1 cellular context compared by ENCODE assay signal in genomic region chr19:36140289-36141038, GRCh38.
A peak's percentile ranks its signal among the peaks of the same experiment; 100 is the strongest.
TF ChIP-seq lines count a peak whose summit lies in the region.

No MANE protein-coding gene starts in this region.

TF ChIP-seq in HEK293, 187 proteins besides CTCF, POLR2A, EP300 and RAD21 (continued from another document and continues in another):
- no peak for TF ChIP-seq ZNF280D (tag by site-specific recombination; IDR thresholded peaks at IDR 0.05)
- TF ChIP-seq ZBTB10 (tag by site-specific recombination; IDR thresholded peaks at IDR 0.05): peak; percentile 83
- no peak for TF ChIP-seq ZNF747 (tag by site-specific recombination; IDR thresholded peaks at IDR 0.05)
- no peak for TF ChIP-seq GLI2 (tag by site-specific recombination; IDR thresholded peaks at IDR 0.05; ENCODE audit: borderline replicate concordance, low read depth)
- peak; percentile 21; the same call in 1 of the 2 replicates for TF ChIP-seq REST (tag by site-specific recombination; IDR thresholded peaks at IDR 0.05)
- TF ChIP-seq ZNF16 (tag by site-specific recombination; IDR thresholded peaks at IDR 0.05; ENCODE audit: low read depth): 0 out of 2 replicates have a peak, but pooled peaks have one; percentile 11
- TF ChIP-seq ZNF76 (tag by site-specific recombination; IDR thresholded peaks at IDR 0.05; ENCODE audit: borderline replicate concordance, low read depth): peak; percentile 13; the same call in 1 of the 2 replicates
- TF ChIP-seq ZSCAN16 (tag by site-specific recombination; IDR thresholded peaks at IDR 0.05): 0 out of 2 replicates have a peak, but pooled peaks have one; percentile 12
- no peak for TF ChIP-seq ZNF148 (tag by site-specific recombination; IDR thresholded peaks at IDR 0.05; ENCODE audit: borderline replicate concordance)
- peak; percentile 32; the same call in 1 of the 2 replicates for TF ChIP-seq KLF8 (tag by site-specific recombination; IDR thresholded peaks at IDR 0.05)
- peak; percentile 44; the same call in 1 of the 2 replicates for TF ChIP-seq HIC1 (tag by site-specific recombination; IDR thresholded peaks at IDR 0.05)
- TF ChIP-seq MZF1 (tag by site-specific recombination; IDR thresholded peaks at IDR 0.05; ENCODE audit: borderline replicate concordance): no peak
- no peak for TF ChIP-seq ZNF561 (tag by site-specific recombination; IDR thresholded peaks at IDR 0.05; ENCODE audit: borderline replicate concordance)
- no peak for TF ChIP-seq GLI4 (tag by site-specific recombination; IDR thresholded peaks at IDR 0.05)
- no peak for TF ChIP-seq ZNF24 (tag by site-specific recombination; IDR thresholded peaks at IDR 0.05)
- TF ChIP-seq MEIS1 (CRISPR knock-in tag; IDR thresholded peaks at IDR 0.05; ENCODE audit: borderline replicate concordance): no peak
- no peak for TF ChIP-seq ZNF114 (tag by site-specific recombination; IDR thresholded peaks at IDR 0.05)
- peak; percentile 53; the same call in 1 of the 2 replicates for TF ChIP-seq ZNF423 (tag by site-specific recombination; IDR thresholded peaks at IDR 0.05)
- no peak for TF ChIP-seq ZNF830 (tag by site-specific recombination; IDR thresholded peaks at IDR 0.05; ENCODE audit: low read depth)
- peak; percentile 82 for TF ChIP-seq ZBTB8A (tag by site-specific recombination; IDR thresholded peaks at IDR 0.05)
- no peak for TF ChIP-seq ZNF677 (tag by site-specific recombination; IDR thresholded peaks at IDR 0.05)
- TF ChIP-seq SP2 (tag by site-specific recombination; IDR thresholded peaks at IDR 0.05): peak; percentile 5
- no peak for TF ChIP-seq HOXA7 (CRISPR knock-in tag; IDR thresholded peaks at IDR 0.05; ENCODE audit: borderline replicate concordance)
- no peak for TF ChIP-seq ZNF768 (tag by site-specific recombination; IDR thresholded peaks at IDR 0.05)
- peak; percentile 86; the same call in 1 of the 2 replicates for TF ChIP-seq KLF7 (tag by site-specific recombination; IDR thresholded peaks at IDR 0.05; ENCODE audit: borderline replicate concordance)
- peak; percentile 29 for TF ChIP-seq ZBTB48 (tag by site-specific recombination; IDR thresholded peaks at IDR 0.05)
- no peak for TF ChIP-seq ZBTB44 (tag by site-specific recombination; IDR thresholded peaks at IDR 0.05)
- no peak for TF ChIP-seq ZNF701 (tag by site-specific recombination; IDR thresholded peaks at IDR 0.05)
- no peak for TF ChIP-seq PRDM2 (tag by site-specific recombination; IDR thresholded peaks at IDR 0.05; ENCODE audit: borderline replicate concordance)
